Comparison of ENCODE assay signal across 28 cellular contexts in genomic region chr10:94049911-94050310, GRCh38. TPM values are rescaled to one million over a fixed set of nuclear protein-coding genes. Genes with fewer than 3 reads are reported as not detected.
"Had no signal": no experiment of that assay in that cellular context is flagged by ENCODE, and none has a peak within 500 bp of the region (broad histone marks: within the 10 kb centered on the region; RNA-seq: fewer than 3 reads in every experiment).

No MANE protein-coding gene starts in this region.

- H3K4me3 ChIP-seq: coronary artery, dorsolateral prefrontal cortex, gastrocnemius medialis, lower lobe of right lung, mucosa of descending colon, right lobe of liver, thyroid gland had no signal

- ATAC-seq: activated CD4-positive, alpha-beta T cell treated with anti-CD3 and anti-CD28 coated beads for 36 hours; activated CD8-positive, alpha-beta memory T cell treated with anti-CD3 and anti-CD28 coated beads, Interleukin-2, amount 10 ng/mL, durations not matched to agents 7 days and 5 days; activated CD8-positive, alpha-beta T cell treated with anti-CD3 and anti-CD28 coated beads, Interleukin-2, amount 10 ng/mL, durations not matched to agents 7 days and 5 days; activated naive CD8-positive, alpha-beta T cell treated with anti-CD3 and anti-CD28 coated beads, Interleukin-2, amount 50 U/mL, for 24 hours; lower lobe of right lung; mucosa of descending colon; natural killer cell treated with Interleukin-12 subunit alpha and Interleukin-12 subunit beta and Interleukin-15 and Interleukin-18, amount 100 ng/mL, for 72 hours; right lobe of liver; stimulated activated effector memory CD8-positive, alpha-beta T cell treated with anti-CD3 and anti-CD28 coated beads, Interleukin-12 subunit alpha, Interleukin-12 subunit beta, amount 100 ng/mL, for 72 hours; stimulated activated naive CD8-positive, alpha-beta T cell treated with anti-CD3 and anti-CD28 coated beads, Interleukin-15, amount 100 ng/mL, for 72 hours had no signal

- H3K36me3 ChIP-seq: gastrocnemius medialis, lower lobe of right lung, right lobe of liver, thyroid gland had no signal

- H3K9me3 ChIP-seq: gastrocnemius medialis, lower lobe of right lung, mucosa of descending colon, right lobe of liver, thyroid gland had no signal

- H3K27me3 ChIP-seq: gastrocnemius medialis, right lobe of liver, thyroid gland had no signal

- H3K27ac ChIP-seq: coronary artery, dorsolateral prefrontal cortex, gastrocnemius medialis, lower lobe of right lung, right lobe of liver, thyroid gland had no signal

- DNase-seq: activated CD4-positive, alpha-beta T cell treated with anti-CD3 and anti-CD28 coated beads for 36 hours; activated CD4-positive, CD25-positive, alpha-beta regulatory T cell; activated CD8-positive, alpha-beta memory T cell treated with anti-CD3 and anti-CD28 coated beads, Interleukin-2, amount 10 ng/mL, durations not matched to agents 7 days and 5 days; activated CD8-positive, alpha-beta T cell treated with anti-CD3 and anti-CD28 coated beads, Interleukin-2, amount 10 ng/mL, durations not matched to agents 7 days and 5 days; activated naive CD8-positive, alpha-beta T cell treated with anti-CD3 and anti-CD28 coated beads, Interleukin-2, amount 50 U/mL, for 24 hours; activated T-cell treated with anti-CD3 and anti-CD28 coated beads, Interleukin-2, amount 50 U/mL, for 48 hours; amygdala; cerebellar nuclear complex; dorsolateral prefrontal cortex; effector memory CD4-positive, alpha-beta T cell; erythroblast; gastrocnemius medialis; glutamatergic neuron; hippocampal formation; kidney; lower lobe of right lung; mesendoderm; mucosa of descending colon; right lobe of liver; small intestine; stimulated activated CD4-positive, alpha-beta T cell treated with anti-CD3 and anti-CD28 coated beads, Interleukin-4, amount 100 ng/mL, for 24 hours; stimulated activated naive CD8-positive, alpha-beta T cell treated with anti-CD3 and anti-CD28 coated beads, Interleukin-15, amount 100 ng/mL, for 72 hours; substantia nigra; T-helper 1 cell; thyroid gland had no signal

- H3K4me1 ChIP-seq: right lobe of liver had no signal

- FAIRE-seq: kidney, small intestine had no signal

RNA-seq across cellular contexts. Expression of gene PLCE1, which starts 56.2 kb away (rescaled TPM):
- total RNA-seq: activated CD8-positive, alpha-beta T cell treated with anti-CD3 and anti-CD28 coated beads, Interleukin-2, amount 10 ng/mL, durations not matched to agents 7 days and 5 days had no signal
